ENCODE assay signal across 1 cellular context in genomic region chr7:43906327-43907010, GRCh38.
TF ChIP-seq lines count a peak whose summit lies in the region.

Gene URGCP, minus strand, starts transcription at chr7:43906596. Its CDS starts 21 bp downstream, at chr7:43906575.

TF ChIP-seq in HepG2, 621 proteins besides CTCF, POLR2A, EP300 and RAD21 (continued from another document and continues in another):
- TF ChIP-seq AFF4 (CRISPR knock-in tag; IDR thresholded peaks at IDR 0.05) = no peak
- TF ChIP-seq ZNF777 (CRISPR knock-in tag; IDR thresholded peaks at IDR 0.05) = 0 out of 2 replicates have a peak, but pooled peaks have one; percentile 20
- TF ChIP-seq ZFP41 (CRISPR knock-in tag; IDR thresholded peaks at IDR 0.05; ENCODE audit: borderline replicate concordance) = no peak
- TF ChIP-seq, protein P1, sequence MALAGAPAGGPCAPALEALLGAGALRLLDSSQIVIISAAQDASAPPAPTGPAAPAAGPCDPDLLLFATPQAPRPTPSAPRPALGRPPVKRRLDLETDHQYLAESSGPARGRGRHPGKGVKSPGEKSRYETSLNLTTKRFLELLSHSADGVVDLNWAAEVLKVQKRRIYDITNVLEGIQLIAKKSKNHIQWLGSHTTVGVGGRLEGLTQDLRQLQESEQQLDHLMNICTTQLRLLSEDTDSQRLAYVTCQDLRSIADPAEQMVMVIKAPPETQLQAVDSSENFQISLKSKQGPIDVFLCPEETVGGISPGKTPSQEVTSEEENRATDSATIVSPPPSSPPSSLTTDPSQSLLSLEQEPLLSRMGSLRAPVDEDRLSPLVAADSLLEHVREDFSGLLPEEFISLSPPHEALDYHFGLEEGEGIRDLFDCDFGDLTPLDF (CRISPR knock-in tag; IDR thresholded peaks at IDR 0.05) = no peak
- peak; percentile 15; the same call in 1 of the 2 replicates for TF ChIP-seq ELF3 (CRISPR knock-in tag; IDR thresholded peaks at IDR 0.05)
- no peak for TF ChIP-seq BORCS8-MEF2B (CRISPR knock-in tag; IDR thresholded peaks at IDR 0.05)
- no peak for TF ChIP-seq RNF219 (CRISPR knock-in tag; IDR thresholded peaks at IDR 0.05)
- TF ChIP-seq E2F5 (CRISPR knock-in tag; conservative IDR thresholded peaks at IDR 0.05) = no peak
- TF ChIP-seq, protein P2, sequence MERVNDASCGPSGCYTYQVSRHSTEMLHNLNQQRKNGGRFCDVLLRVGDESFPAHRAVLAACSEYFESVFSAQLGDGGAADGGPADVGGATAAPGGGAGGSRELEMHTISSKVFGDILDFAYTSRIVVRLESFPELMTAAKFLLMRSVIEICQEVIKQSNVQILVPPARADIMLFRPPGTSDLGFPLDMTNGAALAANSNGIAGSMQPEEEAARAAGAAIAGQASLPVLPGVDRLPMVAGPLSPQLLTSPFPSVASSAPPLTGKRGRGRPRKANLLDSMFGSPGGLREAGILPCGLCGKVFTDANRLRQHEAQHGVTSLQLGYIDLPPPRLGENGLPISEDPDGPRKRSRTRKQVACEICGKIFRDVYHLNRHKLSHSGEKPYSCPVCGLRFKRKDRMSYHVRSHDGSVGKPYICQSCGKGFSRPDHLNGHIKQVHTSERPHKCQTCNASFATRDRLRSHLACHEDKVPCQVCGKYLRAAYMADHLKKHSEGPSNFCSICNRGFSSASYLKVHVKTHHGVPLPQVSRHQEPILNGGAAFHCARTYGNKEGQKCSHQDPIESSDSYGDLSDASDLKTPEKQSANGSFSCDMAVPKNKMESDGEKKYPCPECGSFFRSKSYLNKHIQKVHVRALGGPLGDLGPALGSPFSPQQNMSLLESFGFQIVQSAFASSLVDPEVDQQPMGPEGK (CRISPR knock-in tag; IDR thresholded peaks at IDR 0.05) = no peak
- TF ChIP-seq PHF5A (CRISPR knock-in tag; IDR thresholded peaks at IDR 0.05; ENCODE audit: low read depth, unreplicated experiment) = no peak
- TF ChIP-seq ZFX (CRISPR knock-in tag; IDR thresholded peaks at IDR 0.05; ENCODE audit: low read depth) = peak; percentile 86
- TF ChIP-seq MZF1 (CRISPR knock-in tag; IDR thresholded peaks at IDR 0.05; ENCODE audit: borderline replicate concordance) = no peak
- TF ChIP-seq, protein P3, sequence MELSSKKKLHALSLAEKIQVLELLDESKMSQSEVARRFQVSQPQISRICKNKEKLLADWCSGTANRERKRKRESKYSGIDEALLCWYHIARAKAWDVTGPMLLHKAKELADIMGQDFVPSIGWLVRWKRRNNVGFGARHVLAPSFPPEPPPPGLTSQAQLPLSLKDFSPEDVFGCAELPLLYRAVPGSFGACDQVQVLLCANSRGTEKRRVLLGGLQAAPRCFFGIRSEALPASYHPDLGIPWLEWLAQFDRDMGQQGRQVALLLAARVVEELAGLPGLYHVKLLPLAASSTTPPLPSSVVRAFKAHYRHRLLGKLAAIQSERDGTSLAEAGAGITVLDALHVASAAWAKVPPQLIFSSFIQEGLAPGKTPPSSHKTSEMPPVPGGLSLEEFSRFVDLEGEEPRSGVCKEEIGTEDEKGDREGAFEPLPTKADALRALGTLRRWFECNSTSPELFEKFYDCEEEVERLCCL (CRISPR knock-in tag; IDR thresholded peaks at IDR 0.05; ENCODE audit: borderline replicate concordance) = no peak
- TF ChIP-seq ZNF142 (CRISPR knock-in tag; IDR thresholded peaks at IDR 0.05) = no peak
- no peak for TF ChIP-seq THAP8 (CRISPR knock-in tag; IDR thresholded peaks at IDR 0.05; ENCODE audit: borderline replicate concordance)
- TF ChIP-seq NCOA1 (CRISPR knock-in tag; IDR thresholded peaks at IDR 0.05) = no peak
- no peak for TF ChIP-seq ELF1 (CRISPR knock-in tag; IDR thresholded peaks at IDR 0.05)
- TF ChIP-seq ZNF431 (CRISPR knock-in tag; IDR thresholded peaks at IDR 0.05; ENCODE audit: borderline replicate concordance, low read depth) = no peak
- TF ChIP-seq, protein P4, sequence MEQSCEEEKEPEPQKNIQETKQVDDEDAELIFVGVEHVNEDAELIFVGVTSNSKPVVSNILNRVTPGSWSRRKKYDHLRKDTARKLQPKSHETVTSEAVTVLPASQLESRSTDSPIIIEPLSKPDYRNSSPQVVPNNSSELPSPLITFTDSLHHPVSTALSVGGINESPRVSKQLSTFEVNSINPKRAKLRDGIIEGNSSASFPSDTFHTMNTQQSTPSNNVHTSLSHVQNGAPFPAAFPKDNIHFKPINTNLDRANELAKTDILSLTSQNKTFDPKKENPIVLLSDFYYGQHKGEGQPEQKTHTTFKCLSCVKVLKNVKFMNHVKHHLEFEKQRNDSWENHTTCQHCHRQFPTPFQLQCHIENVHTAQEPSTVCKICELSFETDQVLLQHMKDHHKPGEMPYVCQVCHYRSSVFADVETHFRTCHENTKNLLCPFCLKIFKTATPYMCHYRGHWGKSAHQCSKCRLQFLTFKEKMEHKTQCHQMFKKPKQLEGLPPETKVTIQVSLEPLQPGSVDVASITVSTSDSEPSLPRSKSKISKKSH (CRISPR knock-in tag; IDR thresholded peaks at IDR 0.05; ENCODE audit: borderline replicate concordance) = no peak
- TF ChIP-seq ELK4 (CRISPR knock-in tag; IDR thresholded peaks at IDR 0.05; ENCODE audit: borderline replicate concordance) = no peak
- TF ChIP-seq ZNF282 (IDR thresholded peaks at IDR 0.05; ENCODE audit: partially characterized antibody) = no peak
- TF ChIP-seq ZBTB21 (CRISPR knock-in tag; IDR thresholded peaks at IDR 0.05) = no peak
- TF ChIP-seq, protein P5, sequence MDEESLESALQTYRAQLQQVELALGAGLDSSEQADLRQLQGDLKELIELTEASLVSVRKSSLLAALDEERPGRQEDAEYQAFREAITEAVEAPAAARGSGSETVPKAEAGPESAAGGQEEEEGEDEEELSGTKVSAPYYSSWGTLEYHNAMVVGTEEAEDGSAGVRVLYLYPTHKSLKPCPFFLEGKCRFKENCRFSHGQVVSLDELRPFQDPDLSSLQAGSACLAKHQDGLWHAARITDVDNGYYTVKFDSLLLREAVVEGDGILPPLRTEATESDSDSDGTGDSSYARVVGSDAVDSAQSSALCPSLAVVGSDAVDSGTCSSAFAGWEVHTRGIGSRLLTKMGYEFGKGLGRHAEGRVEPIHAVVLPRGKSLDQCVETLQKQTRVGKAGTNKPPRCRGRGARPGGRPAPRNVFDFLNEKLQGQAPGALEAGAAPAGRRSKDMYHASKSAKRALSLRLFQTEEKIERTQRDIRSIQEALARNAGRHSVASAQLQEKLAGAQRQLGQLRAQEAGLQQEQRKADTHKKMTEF (CRISPR knock-in tag; IDR thresholded peaks at IDR 0.05) = no peak
- no peak for TF ChIP-seq RNF2 (conservative IDR thresholded peaks at IDR 0.05; ENCODE audit: low read depth)
- TF ChIP-seq NR2F2 (IDR thresholded peaks at IDR 0.05; ENCODE audit: borderline replicate concordance, low read depth) = no peak
- 0 out of 2 replicates have a peak, but pooled peaks have one; percentile 25 for TF ChIP-seq CENPT (CRISPR knock-in tag; IDR thresholded peaks at IDR 0.05; ENCODE audit: low read depth)
